Comparison of ENCODE assay signal across 14 cellular contexts in the genomic region with DNA sequence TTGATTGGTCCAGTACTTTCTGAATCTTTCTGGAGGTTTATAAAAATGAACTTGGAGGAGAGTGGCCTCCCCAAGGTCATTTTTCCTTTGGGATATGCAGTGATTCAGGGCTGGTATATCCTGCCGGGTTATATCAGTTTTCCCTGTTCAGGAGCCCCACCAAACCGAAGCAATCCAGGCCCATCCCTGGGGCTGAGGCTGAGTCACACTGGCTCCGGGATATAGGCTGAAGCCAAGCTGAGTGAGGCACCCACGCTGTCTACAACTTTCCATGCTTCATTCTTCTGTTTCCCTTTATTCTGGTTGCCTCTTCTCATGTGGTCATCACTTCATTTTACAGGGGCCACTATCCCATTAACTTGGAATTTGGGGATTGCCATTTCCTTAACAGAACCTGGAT. TPM values are rescaled to one million over a fixed set of nuclear protein-coding genes. Genes with fewer than 3 reads are reported as not detected.
DNase-seq lines count a peak whose midpoint lies in the region; ATAC-seq, FAIRE-seq and TF ChIP-seq lines count a peak whose summit lies in the region.
"Had no signal": no experiment of that assay in that cellular context is flagged by ENCODE, and none has a peak within 500 bp of the region (broad histone marks: within the 10 kb centered on the region; RNA-seq: fewer than 3 reads in every experiment).

No MANE protein-coding gene starts in this region.

- TF ChIP-seq POLR2A in H54 (IDR thresholded peaks at IDR 0.05; ENCODE audit: low read depth, low read length) (no peak), gastroesophageal sphincter (IDR thresholded peaks at IDR 0.05) (no peak), GM12891 (IDR thresholded peaks at IDR 0.05; ENCODE audit: low read depth, low read length) (no peak)

- H3K4me3 ChIP-seq in gastroesophageal sphincter (no peak overlapping the region), skeletal muscle satellite cell (ENCODE audit: low read length) (no peak overlapping the region)
- H3K4me3 ChIP-seq: body of pancreas, lung had no signal

- DNase-seq in H54 (ENCODE audit: insufficient read length, low spot score) = peak; percentile 22
- peak; percentile 52 for DNase-seq in amniotic epithelial cell (ENCODE audit: low read depth)
- DNase-seq in 8988T = no peak
- DNase-seq in GM12891 (ENCODE audit: insufficient read length, low spot score) = no peak
- no peak for DNase-seq in DMS153 (lab: John Stamatoyannopoulos, UW)
- DNase-seq: activated T-cell treated with anti-CD3 and anti-CD28 coated beads for 4 hours; body of pancreas; CD4-positive, alpha-beta T cell; NCI-H446 had no signal

- H3K9ac ChIP-seq in skeletal muscle satellite cell (ENCODE audit: low read depth, low read length) = no peak overlapping the region

- ATAC-seq in gastroesophageal sphincter (peak; percentile 48), HG02588 (IDR thresholded peaks at IDR 0.05; ENCODE audit: unreplicated experiment) (no peak)
- ATAC-seq: body of pancreas had no signal

- H3K27me3 ChIP-seq in gastroesophageal sphincter (no peaks in the 10 kb centered on the region), skeletal muscle satellite cell (ENCODE audit: control insufficient read depth, insufficient read depth, low read length) (no peaks in the 10 kb centered on the region)
- H3K27me3 ChIP-seq: body of pancreas had no signal

- no peaks in the 10 kb centered on the region for H3K36me3 ChIP-seq in gastroesophageal sphincter
- no peaks in the 10 kb centered on the region for H3K36me3 ChIP-seq in skeletal muscle satellite cell (ENCODE audit: insufficient read depth, low read length)

- TF ChIP-seq EP300 in gastroesophageal sphincter (IDR thresholded peaks at IDR 0.05) = no peak

- H3K9me3 ChIP-seq in gastroesophageal sphincter = no peaks in the 10 kb centered on the region
- H3K9me3 ChIP-seq in skeletal muscle satellite cell (replicated peaks; ENCODE audit: low read length) = no peaks in the 10 kb centered on the region
- H3K9me3 ChIP-seq: body of pancreas had no signal

- peak overlapping the region; percentile 86 to 95 (median 90) for H3K27ac ChIP-seq in gastroesophageal sphincter
- H3K27ac ChIP-seq: body of pancreas had no signal

- H3K4me1 ChIP-seq in gastroesophageal sphincter = peaks cover 0 to 53% (median 3%) of the 10 kb centered on the region in 3 donors
- peaks cover 32% of the 10 kb centered on the region for H3K4me1 ChIP-seq in skeletal muscle satellite cell (ENCODE audit: control insufficient read depth, insufficient read depth, low read length)

- FAIRE-seq in H54 (lab: Jason Lieb, UNC) (peak; percentile 78), GM12891 (lab: Jason Lieb, UNC) (no peak)
- FAIRE-seq: frontal cortex had no signal

- no peak for TF ChIP-seq CTCF in gastroesophageal sphincter (IDR thresholded peaks at IDR 0.05)

- whole genome bisulfite sequencing in gastroesophageal sphincter (ENCODE audit: low coverage in 1 of 2), 2 donors = 32 to 34% methylated on average over 3 to 4 of the region's 4 CpGs

- peak overlapping the region; percentile 1 for H3K4me2 ChIP-seq in skeletal muscle satellite cell (ENCODE audit: low read length)

TF ChIP-seq in GM12891, 5 proteins besides CTCF, POLR2A, EP300 and RAD21:
- TF ChIP-seq POLR2AphosphoS5 (IDR thresholded peaks at IDR 0.05; ENCODE audit: low read depth, low read length) (no peak), PAX5 (IDR thresholded peaks at IDR 0.05; ENCODE audit: insufficient read depth, low read length, severe bottlenecking) (no peak), POU2F2 (IDR thresholded peaks at IDR 0.05; ENCODE audit: low read depth, low read length) (no peak), SPI1 (IDR thresholded peaks at IDR 0.05; ENCODE audit: low read depth, low read length) (no peak), TAF1 (IDR thresholded peaks at IDR 0.05; ENCODE audit: low read depth, low read length) (no peak)
TF ChIP-seq in GM12891: peak in this region for 0.

RNA-seq across cellular contexts. Expression of gene SSPN, which starts 3.4 kb away (rescaled TPM):
- total RNA-seq in gastroesophageal sphincter = 10 to 100 TPM; 35.9 to 65.4 (median 53.3) TPM
- total RNA-seq in skeletal muscle satellite cell (2012; rRNA removed) = 1.0 and 5.2 TPM in 2 replicates
- 0.39 TPM for polyA plus RNA-seq in GM12891 (2012; ENCODE audit: low read depth, missing spikeins)
- total RNA-seq: CD4-positive, alpha-beta T cell had no signal

Comparison
In these comparisons a context has a peak if more than half of its experiments do, and no peak if none do; other contexts are left out.
1. DNase-seq: peak in H54 (single experiment) and amniotic epithelial cell (single experiment); none in 8988T (single experiment), GM12891 (single experiment) and DMS153 (single experiment).